In genomic region chr4:176788248-176788647, GRCh38 we compare ENCODE assay signal across 19 cellular contexts. TPM values are rescaled to one million over a fixed set of nuclear protein-coding genes. Genes with fewer than 3 reads are reported as not detected.
DNase-seq lines count a peak whose midpoint lies in the region; ATAC-seq and TF ChIP-seq lines count a peak whose summit lies in the region.
"Had no signal": no experiment of that assay in that cellular context is flagged by ENCODE, and none has a peak within 500 bp of the region (broad histone marks: within the 10 kb centered on the region; RNA-seq: fewer than 3 reads in every experiment).

No MANE protein-coding gene starts in this region.

- H3K27me3 ChIP-seq in OCI-LY3 (ENCODE audit: low read depth, low read length) = no peaks in the 10 kb centered on the region
- H3K27me3 ChIP-seq in endocrine pancreas (ENCODE audit: control insufficient read depth, insufficient read depth, low read length) = no peaks in the 10 kb centered on the region
- no peaks in the 10 kb centered on the region for H3K27me3 ChIP-seq in osteoblast (ENCODE audit: insufficient read depth, low read length)
- H3K27me3 ChIP-seq in dorsolateral prefrontal cortex = peaks cover 0 to 13% (median 0%) of the 10 kb centered on the region in 45 donors
- H3K27me3 ChIP-seq: ovary, sigmoid colon had no signal

- H3K4me3 ChIP-seq in OCI-LY3 (ENCODE audit: low read length) (no peak overlapping the region), endocrine pancreas (ENCODE audit: control insufficient read depth, insufficient read depth, low read length) (peak overlapping the region; percentile 14), osteoblast (ENCODE audit: insufficient read depth, low read length) (peak overlapping the region; percentile 94), dorsolateral prefrontal cortex (no peak overlapping the region)
- H3K4me3 ChIP-seq: ovary, sigmoid colon had no signal

- H3K36me3 ChIP-seq in OCI-LY3 (replicated peaks; ENCODE audit: low read depth, low read length) = no peaks in the 10 kb centered on the region
- H3K36me3 ChIP-seq in endocrine pancreas (ENCODE audit: control insufficient read depth, insufficient read depth, low read length) = no peaks in the 10 kb centered on the region
- peaks cover 26% of the 10 kb centered on the region for H3K36me3 ChIP-seq in osteoblast (ENCODE audit: insufficient read depth, low read length)
- H3K36me3 ChIP-seq: BE2C, lower lobe of right lung, ovary, sigmoid colon had no signal

- intact Hi-C loops in dorsolateral prefrontal cortex (cut with DNase I) = no loop called here
- intact Hi-C loops in sciatic nerve (cut with DNase I) = no loop called here

- TF ChIP-seq CTCF in OCI-LY3 (IDR thresholded peaks at IDR 0.05; ENCODE audit: low read depth, low read length) (no peak), osteoblast (IDR thresholded peaks at IDR 0.05; ENCODE audit: extremely low read depth, low read depth, low read length) (no peak), dorsolateral prefrontal cortex (IDR thresholded peaks at IDR 0.05 in 54 of 56, conservative IDR thresholded peaks at IDR 0.05 in 2 of 56; ENCODE audit: low read depth in 1 of 56, partially characterized antibody in 56 of 56) (no peak)

- 0 out of 2 replicates have a peak overlapping the region, but pooled peaks have one; percentile 4 for H2AFZ ChIP-seq in OCI-LY3 (ENCODE audit: low read depth, low read length)
- H2AFZ ChIP-seq in osteoblast (ENCODE audit: low read length) = no peak overlapping the region

- no peak for ATAC-seq in sciatic nerve
- ATAC-seq: lower lobe of right lung had no signal

- no peak overlapping the region for H3K9ac ChIP-seq in OCI-LY3 (ENCODE audit: low read length)
- H3K9ac ChIP-seq in endocrine pancreas (ENCODE audit: control insufficient read depth, insufficient read depth, low read length) = no peak overlapping the region

- no peaks in the 10 kb centered on the region for H3K79me2 ChIP-seq in OCI-LY3 (ENCODE audit: low read length)
- peaks cover 92% of the 10 kb centered on the region for H3K79me2 ChIP-seq in osteoblast (ENCODE audit: insufficient read depth, low read length)

- no peaks in the 10 kb centered on the region for H4K20me1 ChIP-seq in OCI-LY3 (ENCODE audit: insufficient read depth, low read length)
- H4K20me1 ChIP-seq in osteoblast (ENCODE audit: insufficient read depth, low read length) = peaks cover 29% of the 10 kb centered on the region

- H3K4me2 ChIP-seq in OCI-LY3 (ENCODE audit: low read length) (no peak overlapping the region), osteoblast (ENCODE audit: insufficient read depth, low read length) (peak overlapping the region; percentile 95)

- no peak overlapping the region for H3K27ac ChIP-seq in OCI-LY3 (ENCODE audit: low read length)
- peak overlapping the region; percentile 97 for H3K27ac ChIP-seq in osteoblast (ENCODE audit: low read depth, low read length)
- H3K27ac ChIP-seq in dorsolateral prefrontal cortex = no peak overlapping the region
- H3K27ac ChIP-seq: lower lobe of right lung, ovary, sigmoid colon had no signal

- DNase-seq in ELR (ENCODE audit: low read depth) (peak; percentile 18), osteoblast (ENCODE audit: insufficient read length, low spot score, missing footprints) (no peak), dorsolateral prefrontal cortex (no peak), sciatic nerve (ENCODE audit: low spot score) (no peak)
- no peak for DNase-seq in activated naive CD4-positive, alpha-beta T cell (lab: John Stamatoyannopoulos, UW)
- DNase-seq: activated CD4-positive, alpha-beta T cell treated with anti-CD3 and anti-CD28 coated beads for 1 hour; BE2C; Calu3; EL; GOT3; lower lobe of right lung; NCI-H1436; NCI-H526; ovary; sigmoid colon; stimulated activated CD4-positive, alpha-beta T cell treated with anti-CD3 and anti-CD28 coated beads, Interleukin-2, amount 100 ng/mL, for 24 hours had no signal

- H3K4me1 ChIP-seq in OCI-LY3 (ENCODE audit: low read length) (no peaks in the 10 kb centered on the region), endocrine pancreas (ENCODE audit: control insufficient read depth, insufficient read depth, low read length) (peaks cover 25% of the 10 kb centered on the region), osteoblast (ENCODE audit: insufficient read depth, low read length) (peaks cover 63% of the 10 kb centered on the region)
- H3K4me1 ChIP-seq: BE2C had no signal

- H3K9me3 ChIP-seq in OCI-LY3 (ENCODE audit: insufficient read depth, low read length) = no peaks in the 10 kb centered on the region
- no peaks in the 10 kb centered on the region for H3K9me3 ChIP-seq in endocrine pancreas (ENCODE audit: control insufficient read depth, low read length)
- H3K9me3 ChIP-seq in osteoblast (ENCODE audit: low read depth, low read length) = no peaks in the 10 kb centered on the region
- H3K9me3 ChIP-seq: BE2C, lower lobe of right lung, ovary, sigmoid colon had no signal

RNA-seq across cellular contexts. Expression of gene VEGFC, which starts 4.5 kb away (rescaled TPM):
- total RNA-seq in osteoblast (55.4 and 56.9 TPM in 2 replicates), dorsolateral prefrontal cortex (1 to 10 TPM in 106 of 120 experiments, under 1 TPM in 14; 0.45 to 5.2 (median 1.8) TPM), sciatic nerve (17.0 TPM)
- total RNA-seq: activated T-helper 1 cell treated with anti-CD3 and anti-CD28 coated beads, Interleukin-12 subunit alpha, Interleukin-12 subunit beta, Interleukin-2, Interleukin-4 antibody, amounts not matched to agents 30 ng/mL and 10 ng/mL and 1 ng/mL, durations not matched to agents 14 hours and 24 hours and 36 hours had no signal

Comparison
In these comparisons a context has a peak if more than half of its experiments do, and no peak if none do; other contexts are left out.
1. H3K4me3 ChIP-seq: peak in endocrine pancreas (single experiment) and osteoblast (single experiment); none in OCI-LY3 (single experiment) and dorsolateral prefrontal cortex (0 of 59).